8 cellular contexts compared by ENCODE assay signal in the genomic region with DNA sequence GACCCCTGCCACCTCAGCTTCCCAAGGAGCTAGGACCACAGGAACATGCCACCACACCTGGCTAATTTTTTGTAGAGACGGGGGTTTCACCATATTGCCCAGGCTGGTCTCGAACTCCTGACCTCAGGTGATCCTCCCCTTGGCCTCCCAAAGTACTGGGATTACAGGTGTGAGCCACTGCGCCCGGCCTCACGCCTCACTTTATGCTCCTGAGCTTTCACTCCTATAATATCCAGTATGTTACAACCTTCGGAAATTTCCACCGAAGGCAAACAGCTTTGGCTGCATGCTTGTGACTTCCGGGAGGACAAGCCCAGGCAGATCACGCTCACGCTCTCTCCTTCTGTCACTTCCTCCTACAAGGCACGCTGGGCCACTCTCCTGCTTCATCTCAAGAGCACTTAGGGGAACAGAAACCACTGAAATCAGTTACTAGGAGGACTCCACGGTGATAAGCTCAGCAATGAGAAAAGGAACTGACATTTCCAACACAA. TPM values are rescaled to one million over a fixed set of nuclear protein-coding genes. Genes with fewer than 3 reads are reported as not detected.
A peak's percentile ranks its signal among the peaks of the same experiment; 100 is the strongest.
DNase-seq lines count a peak whose midpoint lies in the region; ATAC-seq and TF ChIP-seq lines count a peak whose summit lies in the region.

No MANE protein-coding gene starts in this region.

- peak overlapping the region; percentile 34 for H3K9ac ChIP-seq in Loucy (ENCODE audit: low read depth, low read length, poor library complexity, severe bottlenecking)

- peak; percentile 58 for ATAC-seq in GM21528 (IDR thresholded peaks at IDR 0.05; ENCODE audit: low FRiP score, unreplicated experiment)

- 81 to 88% methylated on average over 12 of the region's 12 CpGs for WGBS in testis, 2 donors

- peaks cover 23% of the 10 kb centered on the region; the same call in 1 of the 2 replicates for H3K36me3 ChIP-seq in Loucy (ENCODE audit: insufficient read depth, low read length)
- no peaks in the 10 kb centered on the region for H3K36me3 ChIP-seq in testis (ENCODE audit: low read depth, missing control alignments)
- no peaks in the 10 kb centered on the region for H3K36me3 ChIP-seq in uterus

- in situ Hi-C loops in GM13977 (cut with MboI; ENCODE audit: low pct_unique_long_range_greater_than_20kb, low sequenced_read_pairs, unreplicated experiment): loop anchor here (10.0 kb wide), 1 partner anchor 108 kb away; no protein-coding TSS in a partner anchor

- H3K4me2 ChIP-seq in Loucy (ENCODE audit: low read depth, low read length, poor library complexity, severe bottlenecking): no peak overlapping the region

- H4K20me1 ChIP-seq in Loucy (ENCODE audit: insufficient read depth, low read length, poor library complexity, severe bottlenecking): peaks cover 22% of the 10 kb centered on the region

- H3K27me3 ChIP-seq in Loucy (ENCODE audit: insufficient read depth, low read length, poor library complexity, severe bottlenecking) (no peaks in the 10 kb centered on the region), dorsolateral prefrontal cortex (no peaks in the 10 kb centered on the region), testis (no peaks in the 10 kb centered on the region), uterus (no peaks in the 10 kb centered on the region)

- H3K4me3 ChIP-seq in Loucy (ENCODE audit: low read length, poor library complexity, severe bottlenecking) (no peak overlapping the region), dorsolateral prefrontal cortex (no peak overlapping the region), testis (no peak overlapping the region), uterus (no peak overlapping the region)

- H3K4me1 ChIP-seq in Loucy (ENCODE audit: insufficient read depth, low read length, poor library complexity, severe bottlenecking) (peaks cover 18% of the 10 kb centered on the region), testis (peaks cover 12% of the 10 kb centered on the region), uterus (peaks cover 0 to 4% of the 10 kb centered on the region in 2 donors)

- H2AFZ ChIP-seq in Loucy (ENCODE audit: low read length): no peak overlapping the region

- peaks cover 37% of the 10 kb centered on the region for H3K79me2 ChIP-seq in Loucy (ENCODE audit: insufficient read depth, low read length)

- H3K9me3 ChIP-seq in Loucy (ENCODE audit: insufficient read depth, low read depth, low read length): no peaks in the 10 kb centered on the region
- H3K9me3 ChIP-seq in testis: no peaks in the 10 kb centered on the region
- H3K9me3 ChIP-seq in uterus: no peaks in the 10 kb centered on the region

- DNase-seq in GM13977 (ENCODE audit: low spot score): peak; percentile 84
- peak in 5 of 10 donors; percentile 47 to 73 (median 55) for DNase-seq in dorsolateral prefrontal cortex
- DNase-seq in testis: peak; percentile 49
- DNase-seq in HCEC 1CT: no peak
- no peak for DNase-seq in T1000 (lab: John Stamatoyannopoulos, UW)
- DNase-seq in uterus: no peak

- TF ChIP-seq POLR2A in testis (IDR thresholded peaks at IDR 0.05) (no peak), uterus (IDR thresholded peaks at IDR 0.05) (no peak)

- no peaks in the 10 kb centered on the region for H3K9me2 ChIP-seq in Loucy (replicated peaks; ENCODE audit: low read depth, low read length)

- peaks cover 9% of the 10 kb centered on the region; the same call in 1 of the 2 replicates for H3F3A ChIP-seq in Loucy (ENCODE audit: low read depth)

- H3K27ac ChIP-seq in dorsolateral prefrontal cortex (peak overlapping the region in 49 of 59 donors; percentile 4 to 82 (median 61)), testis (peak overlapping the region in 1 of 2 donors; percentile 63), uterus (no peak overlapping the region)

- TF ChIP-seq CTCF in GM13977 (IDR thresholded peaks at IDR 0.05; ENCODE audit: extremely low read depth, insufficient read depth, missing control alignments) (no peak), Loucy (conservative IDR thresholded peaks at IDR 0.05; ENCODE audit: low read length) (no peak), dorsolateral prefrontal cortex (IDR thresholded peaks at IDR 0.05 in 54 of 56, conservative IDR thresholded peaks at IDR 0.05 in 2 of 56; ENCODE audit: low read depth in 1 of 56, partially characterized antibody in 56 of 56) (no peak), testis (IDR thresholded peaks at IDR 0.05) (no peak), uterus (IDR thresholded peaks at IDR 0.05) (no peak)

- intact Hi-C loops in dorsolateral prefrontal cortex (cut with DNase I): no loop called here
- intact Hi-C loops in testis (cut with DNase I; ENCODE audit: low total_unique reads): no loop called here
- intact Hi-C loops in uterus (cut with DNase I; ENCODE audit: low total_unique reads): no loop called here

RNA-seq across cellular contexts. Expression of a gene that starts 4.4 kb away (rescaled TPM):
- total RNA-seq in dorsolateral prefrontal cortex (10 to 100 TPM; 28.2 to 60.7 (median 42.3) TPM), testis (100 to 1,000 TPM in 1 of 2 donors, 10 to 100 TPM in 1; 94.6 to 149 TPM), uterus (10 to 100 TPM; 13.3 to 37.4 (median 33.1) TPM)
- polyA plus RNA-seq in testis (ENCODE audit: insufficient read depth, low read depth, low replicate concordance): 63.1 TPM

RNA-seq across cellular contexts. Expression of a gene that starts 4.8 kb away (rescaled TPM):
- 10 to 100 TPM; 12.1 to 24.5 (median 18.5) TPM for total RNA-seq in dorsolateral prefrontal cortex
- total RNA-seq in testis: 10 to 100 TPM; 18.1 to 20.5 TPM
- polyA plus RNA-seq in testis (ENCODE audit: insufficient read depth, low read depth, low replicate concordance): 31.2 TPM
- 10 to 100 TPM in 2 of 4 donors, 1 to 10 TPM in 2; 2.1 to 29.4 (median 12.8) TPM for total RNA-seq in uterus

RNA-seq across cellular contexts. Expression of a gene that starts 4.9 kb away (rescaled TPM):
- total RNA-seq in dorsolateral prefrontal cortex (10 to 100 TPM in 56 of 120 experiments, 1 to 10 TPM in 64; 2.3 to 17.6 (median 9.9) TPM), testis (10 to 100 TPM; 27.5 to 39.4 TPM), uterus (10 to 100 TPM in 1 of 4 donors, 1 to 10 TPM in 2, not detected in 1; 2.4 to 13.1 (median 7.6) TPM)
- polyA plus RNA-seq in testis (ENCODE audit: insufficient read depth, low read depth, low replicate concordance): 68.0 TPM

Comparison
In these comparisons a context has a peak if more than half of its experiments do, and no peak if none do; other contexts are left out.
1. DNase-seq: peak in GM13977 (single experiment) and testis (single experiment); none in HCEC 1CT (single experiment), T1000 (single experiment) and uterus (0 of 2).
2. H3K27ac ChIP-seq: peak in dorsolateral prefrontal cortex (49 of 59); none in uterus (0 of 2).